ENCODE assay signal across 1 cellular context in genomic region chr3:193842029-193842782, GRCh38.
TF ChIP-seq lines count a peak whose summit lies in the region.

No MANE protein-coding gene starts in this region.

TF ChIP-seq in K562, 482 proteins besides CTCF, POLR2A, EP300 and RAD21 (continued from another document and continues in another):
- TF ChIP-seq ZNF318 (IDR thresholded peaks at IDR 0.05; ENCODE audit: borderline replicate concordance in 1 of 2, low read depth in 1 of 2) (no peak), SETDB1 (IDR thresholded peaks at IDR 0.05; ENCODE audit: low read length) (no peak), ZNF696 (CRISPR knock-in tag; conservative IDR thresholded peaks at IDR 0.05) (no peak), RBM22 (IDR thresholded peaks at IDR 0.05; ENCODE audit: low read depth, low read length, poor library complexity, severe bottlenecking) (no peak), PHB2 (IDR thresholded peaks at IDR 0.05; ENCODE audit: low read depth) (no peak), THAP12 (CRISPR knock-in tag; IDR thresholded peaks at IDR 0.05) (no peak), RFX7 (CRISPR knock-in tag; IDR thresholded peaks at IDR 0.05) (no peak), SRSF1 (IDR thresholded peaks at IDR 0.05; ENCODE audit: low read depth, low read length) (no peak), ZBTB5 (IDR thresholded peaks at IDR 0.05) (no peak), PHF20 (IDR thresholded peaks at IDR 0.05; ENCODE audit: partially characterized antibody) (no peak), TGIF2 (CRISPR knock-in tag; IDR thresholded peaks at IDR 0.05) (no peak), L3MBTL2 (IDR thresholded peaks at IDR 0.05) (no peak; the same call in 1 of the 2 replicates), FOXP4 (CRISPR knock-in tag; IDR thresholded peaks at IDR 0.05; ENCODE audit: borderline replicate concordance) (no peak), RCOR1 (IDR thresholded peaks at IDR 0.05; ENCODE audit: borderline replicate concordance in 1 of 2, low read depth in 2 of 2, low read length in 2 of 2) (no peak), KAT7 (CRISPR knock-in tag; IDR thresholded peaks at IDR 0.05; ENCODE audit: borderline replicate concordance) (no peak), FOXO4 (CRISPR knock-in tag; IDR thresholded peaks at IDR 0.05) (0 out of 2 replicates have a peak, but pooled peaks have one; percentile 30), ZNF354B (CRISPR knock-in tag; IDR thresholded peaks at IDR 0.05) (no peak), SIN3B (IDR thresholded peaks at IDR 0.05; ENCODE audit: low read depth) (no peak), HDAC1 (IDR thresholded peaks at IDR 0.05) (0 out of 4 replicates have a peak, but pooled peaks of 1 of the 2 experiments have one; percentile 7), ZNF609 (CRISPR knock-in tag; IDR thresholded peaks at IDR 0.05; ENCODE audit: borderline replicate concordance) (no peak), YY1 (IDR thresholded peaks at IDR 0.05; ENCODE audit: borderline replicate concordance in 1 of 3, control insufficient read depth in 1 of 3, extremely low read depth in 1 of 3, insufficient read depth in 3 of 3, insufficient read length in 1 of 3, insufficient replicate concordance in 2 of 3, low read depth in 1 of 3, low read length in 2 of 3) (no peak), CCAR2 (IDR thresholded peaks at IDR 0.05; ENCODE audit: low read depth, low read length) (no peak), KAT2B (IDR thresholded peaks at IDR 0.05; ENCODE audit: low read depth, low read length) (no peak), ZNF57 (CRISPR knock-in tag; IDR thresholded peaks at IDR 0.05) (no peak), U2AF2 (optimal IDR thresholded peaks at IDR 0.05; ENCODE audit: low read depth, low read length) (no peak), ATF4 (CRISPR knock-in tag; IDR thresholded peaks at IDR 0.05) (no peak), YBX1 (IDR thresholded peaks at IDR 0.05) (no peak), BRF2 (IDR thresholded peaks at IDR 0.05; ENCODE audit: borderline replicate concordance, insufficient read depth, insufficient read length) (no peak), PHTF2 (CRISPR knock-in tag; IDR thresholded peaks at IDR 0.05) (no peak), ZBTB43 (CRISPR knock-in tag; IDR thresholded peaks at IDR 0.05) (0 out of 2 replicates have a peak, but pooled peaks have one; percentile 10)
